Comparison of ENCODE assay signal across 1 cellular context in the genomic region with DNA sequence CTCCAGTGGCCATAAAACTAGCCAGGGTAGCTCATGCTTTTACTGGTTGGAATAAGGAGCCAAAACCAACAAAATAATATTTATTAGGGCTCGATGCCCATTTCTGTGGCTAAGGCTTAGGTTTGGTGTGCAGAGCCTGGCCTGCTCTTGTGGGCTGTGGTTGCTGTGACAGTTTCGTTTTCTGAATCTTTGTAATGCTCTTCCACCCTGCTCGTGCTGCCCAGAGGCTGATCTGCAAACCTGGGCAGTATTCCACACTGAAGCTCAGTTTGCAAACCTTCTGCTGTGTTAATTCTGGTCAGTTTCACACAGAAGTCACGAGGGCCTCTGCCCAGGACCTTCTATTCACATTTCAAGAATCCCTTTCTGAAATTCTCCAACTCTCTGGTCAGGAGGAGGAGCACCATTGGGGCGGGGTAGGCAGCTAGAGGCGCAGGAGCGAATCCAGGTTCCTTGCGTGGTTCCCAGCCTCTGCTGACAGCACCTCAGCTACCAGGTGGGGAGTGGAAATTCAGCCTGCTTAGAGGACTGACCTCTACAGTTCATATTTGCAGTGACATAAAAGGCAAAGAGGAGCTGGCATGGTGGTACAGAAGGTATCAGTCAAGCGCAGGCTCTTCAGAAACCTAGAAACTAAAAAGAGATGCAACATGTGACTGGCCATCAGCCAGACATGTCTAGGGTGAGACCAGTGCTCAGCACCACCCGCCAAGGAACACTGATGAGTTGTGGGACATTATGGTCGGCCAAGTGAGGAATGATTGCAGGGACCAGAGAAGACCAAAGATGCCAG.
TF ChIP-seq lines count a peak whose summit lies in the region.

No MANE protein-coding gene starts in this region.

TF ChIP-seq in K562, 482 proteins besides CTCF, POLR2A, EP300 and RAD21:
- TF ChIP-seq ZNF696 (CRISPR knock-in tag; conservative IDR thresholded peaks at IDR 0.05), result no peak
- no peak for TF ChIP-seq JUND (IDR thresholded peaks at IDR 0.05; ENCODE audit: borderline replicate concordance, low read depth, low read length)
- no peak for TF ChIP-seq JUND (tag; IDR thresholded peaks at IDR 0.05; ENCODE audit: borderline replicate concordance, low read depth, low read length)
- no peak for TF ChIP-seq HIVEP1 (CRISPR knock-in tag; IDR thresholded peaks at IDR 0.05)
- TF ChIP-seq ZNF239 (CRISPR knock-in tag; IDR thresholded peaks at IDR 0.05), result no peak
- TF ChIP-seq U2AF2 (optimal IDR thresholded peaks at IDR 0.05; ENCODE audit: low read depth, low read length), result no peak
- TF ChIP-seq, protein P1, sequence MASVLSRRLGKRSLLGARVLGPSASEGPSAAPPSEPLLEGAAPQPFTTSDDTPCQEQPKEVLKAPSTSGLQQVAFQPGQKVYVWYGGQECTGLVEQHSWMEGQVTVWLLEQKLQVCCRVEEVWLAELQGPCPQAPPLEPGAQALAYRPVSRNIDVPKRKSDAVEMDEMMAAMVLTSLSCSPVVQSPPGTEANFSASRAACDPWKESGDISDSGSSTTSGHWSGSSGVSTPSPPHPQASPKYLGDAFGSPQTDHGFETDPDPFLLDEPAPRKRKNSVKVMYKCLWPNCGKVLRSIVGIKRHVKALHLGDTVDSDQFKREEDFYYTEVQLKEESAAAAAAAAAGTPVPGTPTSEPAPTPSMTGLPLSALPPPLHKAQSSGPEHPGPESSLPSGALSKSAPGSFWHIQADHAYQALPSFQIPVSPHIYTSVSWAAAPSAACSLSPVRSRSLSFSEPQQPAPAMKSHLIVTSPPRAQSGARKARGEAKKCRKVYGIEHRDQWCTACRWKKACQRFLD (CRISPR knock-in tag; IDR thresholded peaks at IDR 0.05), result no peak
- TF ChIP-seq ZNF717 (CRISPR knock-in tag; IDR thresholded peaks at IDR 0.05), result no peak
- no peak for TF ChIP-seq ZNF644 (tag; IDR thresholded peaks at IDR 0.05; ENCODE audit: low read depth)
- TF ChIP-seq, protein P2, sequence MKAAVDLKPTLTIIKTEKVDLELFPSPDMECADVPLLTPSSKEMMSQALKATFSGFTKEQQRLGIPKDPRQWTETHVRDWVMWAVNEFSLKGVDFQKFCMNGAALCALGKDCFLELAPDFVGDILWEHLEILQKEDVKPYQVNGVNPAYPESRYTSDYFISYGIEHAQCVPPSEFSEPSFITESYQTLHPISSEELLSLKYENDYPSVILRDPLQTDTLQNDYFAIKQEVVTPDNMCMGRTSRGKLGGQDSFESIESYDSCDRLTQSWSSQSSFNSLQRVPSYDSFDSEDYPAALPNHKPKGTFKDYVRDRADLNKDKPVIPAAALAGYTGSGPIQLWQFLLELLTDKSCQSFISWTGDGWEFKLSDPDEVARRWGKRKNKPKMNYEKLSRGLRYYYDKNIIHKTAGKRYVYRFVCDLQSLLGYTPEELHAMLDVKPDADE (conservative IDR thresholded peaks at IDR 0.05; ENCODE audit: control insufficient read depth, low read depth, low read length), result no peak
- TF ChIP-seq GTF2E2 (tag; IDR thresholded peaks at IDR 0.05), result no peak
- TF ChIP-seq PCBP2 (IDR thresholded peaks at IDR 0.05; ENCODE audit: low read depth, low read length, poor library complexity, severe bottlenecking), result no peak
- no peak for TF ChIP-seq NFIX (CRISPR knock-in tag; IDR thresholded peaks at IDR 0.05; ENCODE audit: low read depth)
- TF ChIP-seq XRCC4 (IDR thresholded peaks at IDR 0.05; ENCODE audit: extremely low read depth, insufficient read depth, insufficient read length), result no peak
- no peak for TF ChIP-seq XRCC3 (IDR thresholded peaks at IDR 0.05)
- TF ChIP-seq, protein P3, sequence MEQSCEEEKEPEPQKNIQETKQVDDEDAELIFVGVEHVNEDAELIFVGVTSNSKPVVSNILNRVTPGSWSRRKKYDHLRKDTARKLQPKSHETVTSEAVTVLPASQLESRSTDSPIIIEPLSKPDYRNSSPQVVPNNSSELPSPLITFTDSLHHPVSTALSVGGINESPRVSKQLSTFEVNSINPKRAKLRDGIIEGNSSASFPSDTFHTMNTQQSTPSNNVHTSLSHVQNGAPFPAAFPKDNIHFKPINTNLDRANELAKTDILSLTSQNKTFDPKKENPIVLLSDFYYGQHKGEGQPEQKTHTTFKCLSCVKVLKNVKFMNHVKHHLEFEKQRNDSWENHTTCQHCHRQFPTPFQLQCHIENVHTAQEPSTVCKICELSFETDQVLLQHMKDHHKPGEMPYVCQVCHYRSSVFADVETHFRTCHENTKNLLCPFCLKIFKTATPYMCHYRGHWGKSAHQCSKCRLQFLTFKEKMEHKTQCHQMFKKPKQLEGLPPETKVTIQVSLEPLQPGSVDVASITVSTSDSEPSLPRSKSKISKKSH (CRISPR knock-in tag; IDR thresholded peaks at IDR 0.05), result no peak
- no peak for TF ChIP-seq SMARCA4 (IDR thresholded peaks at IDR 0.05)
- TF ChIP-seq, protein P4, sequence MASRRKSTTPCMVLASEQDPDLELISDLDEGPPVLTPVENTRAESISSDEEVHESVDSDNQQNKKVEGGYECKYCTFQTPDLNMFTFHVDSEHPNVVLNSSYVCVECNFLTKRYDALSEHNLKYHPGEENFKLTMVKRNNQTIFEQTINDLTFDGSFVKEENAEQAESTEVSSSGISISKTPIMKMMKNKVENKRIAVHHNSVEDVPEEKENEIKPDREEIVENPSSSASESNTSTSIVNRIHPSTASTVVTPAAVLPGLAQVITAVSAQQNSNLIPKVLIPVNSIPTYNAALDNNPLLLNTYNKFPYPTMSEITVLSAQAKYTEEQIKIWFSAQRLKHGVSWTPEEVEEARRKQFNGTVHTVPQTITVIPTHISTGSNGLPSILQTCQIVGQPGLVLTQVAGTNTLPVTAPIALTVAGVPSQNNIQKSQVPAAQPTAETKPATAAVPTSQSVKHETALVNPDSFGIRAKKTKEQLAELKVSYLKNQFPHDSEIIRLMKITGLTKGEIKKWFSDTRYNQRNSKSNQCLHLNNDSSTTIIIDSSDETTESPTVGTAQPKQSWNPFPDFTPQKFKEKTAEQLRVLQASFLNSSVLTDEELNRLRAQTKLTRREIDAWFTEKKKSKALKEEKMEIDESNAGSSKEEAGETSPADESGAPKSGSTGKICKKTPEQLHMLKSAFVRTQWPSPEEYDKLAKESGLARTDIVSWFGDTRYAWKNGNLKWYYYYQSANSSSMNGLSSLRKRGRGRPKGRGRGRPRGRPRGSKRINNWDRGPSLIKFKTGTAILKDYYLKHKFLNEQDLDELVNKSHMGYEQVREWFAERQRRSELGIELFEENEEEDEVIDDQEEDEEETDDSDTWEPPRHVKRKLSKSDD (conservative IDR thresholded peaks at IDR 0.05; ENCODE audit: low read length), result no peak
- TF ChIP-seq, protein P5, sequence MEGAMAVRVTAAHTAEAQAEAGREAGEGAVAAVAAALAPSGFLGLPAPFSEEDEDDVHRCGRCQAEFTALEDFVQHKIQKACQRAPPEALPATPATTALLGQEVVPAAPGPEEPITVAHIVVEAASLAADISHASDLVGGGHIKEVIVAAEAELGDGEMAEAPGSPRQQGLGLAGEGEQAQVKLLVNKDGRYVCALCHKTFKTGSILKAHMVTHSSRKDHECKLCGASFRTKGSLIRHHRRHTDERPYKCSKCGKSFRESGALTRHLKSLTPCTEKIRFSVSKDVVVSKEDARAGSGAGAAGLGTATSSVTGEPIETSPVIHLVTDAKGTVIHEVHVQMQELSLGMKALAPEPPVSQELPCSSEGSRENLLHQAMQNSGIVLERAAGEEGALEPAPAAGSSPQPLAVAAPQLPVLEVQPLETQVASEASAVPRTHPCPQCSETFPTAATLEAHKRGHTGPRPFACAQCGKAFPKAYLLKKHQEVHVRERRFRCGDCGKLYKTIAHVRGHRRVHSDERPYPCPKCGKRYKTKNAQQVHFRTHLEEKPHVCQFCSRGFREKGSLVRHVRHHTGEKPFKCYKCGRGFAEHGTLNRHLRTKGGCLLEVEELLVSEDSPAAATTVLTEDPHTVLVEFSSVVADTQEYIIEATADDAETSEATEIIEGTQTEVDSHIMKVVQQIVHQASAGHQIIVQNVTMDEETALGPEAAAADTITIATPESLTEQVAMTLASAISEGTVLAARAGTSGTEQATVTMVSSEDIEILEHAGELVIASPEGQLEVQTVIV (CRISPR knock-in tag; IDR thresholded peaks at IDR 0.05; ENCODE audit: borderline replicate concordance), result no peak
